ENCODE assay signal across 6 cellular contexts in genomic region chrX:155071694-155072215, GRCh38. TPM values are rescaled to one million over a fixed set of nuclear protein-coding genes. Genes with fewer than 3 reads are reported as not detected.
DNase-seq lines count a peak whose midpoint lies in the region; ATAC-seq, FAIRE-seq and TF ChIP-seq lines count a peak whose summit lies in the region.

No MANE protein-coding gene starts in this region.

- H3K4me2 ChIP-seq in trophoblast cell (ENCODE audit: low read length), result peak overlapping the region; percentile 71

- no peak for DNase-seq in GM12892 (ENCODE audit: insufficient read length)
- DNase-seq in coronary artery (ENCODE audit: low spot score), result peak; percentile 78
- peak; percentile 6 to 33 for DNase-seq in trophoblast cell
- DNase-seq in OCI-M2 (lab: John Stamatoyannopoulos, UW; ENCODE audit: unreplicated experiment), result no peak

- H4K91ac ChIP-seq in trophoblast cell (ENCODE audit: low read depth, low read length), result peak overlapping the region; percentile 63

- H3K4me1 ChIP-seq in trophoblast cell (ENCODE audit: control insufficient read depth in 1 of 2, insufficient read depth in 2 of 2, low read length in 2 of 2), result peaks cover 2 to 3% of the 10 kb centered on the region in 2 experiments

- FAIRE-seq in GM12892 (lab: Jason Lieb, UNC), result peak; percentile 21

- no peak overlapping the region for H3K23ac ChIP-seq in trophoblast cell (ENCODE audit: low read length)

- peaks cover 3% of the 10 kb centered on the region for H3K79me2 ChIP-seq in trophoblast cell (ENCODE audit: control insufficient read depth, insufficient read depth, low read length, poor library complexity)

- H3K18ac ChIP-seq in trophoblast cell (ENCODE audit: low read length), result peak overlapping the region; percentile 52

- H4K12ac ChIP-seq in trophoblast cell (ENCODE audit: low read depth, low read length), result no peak overlapping the region

- peak overlapping the region; percentile 11 for H2BK120ac ChIP-seq in trophoblast cell (ENCODE audit: insufficient read depth, low read length, poor library complexity)

- peak overlapping the region; percentile 87 for H4K8ac ChIP-seq in trophoblast cell (ENCODE audit: low read depth, low read length)

- H2BK12ac ChIP-seq in trophoblast cell (ENCODE audit: low read length), result no peak overlapping the region

- H3K27me3 ChIP-seq in trophoblast cell (ENCODE audit: insufficient read depth, low read length), result no peaks in the 10 kb centered on the region

- H2AK5ac ChIP-seq in trophoblast cell (ENCODE audit: low read length), result no peak overlapping the region

- WGBS in trophoblast cell (ENCODE audit: extremely low coverage, insufficient coverage, insufficient read length), result no CpG with 5 or more reads among the region's 24 CpGs

- H3K14ac ChIP-seq in trophoblast cell (ENCODE audit: low read length), result no peak overlapping the region

- peak overlapping the region; percentile 84 for H3K9ac ChIP-seq in trophoblast cell (ENCODE audit: low read length)

- H3K79me1 ChIP-seq in trophoblast cell (ENCODE audit: low read length), result peaks cover 8% of the 10 kb centered on the region

- TF ChIP-seq POLR2A in GM12892 (IDR thresholded peaks at IDR 0.05; ENCODE audit: low read depth, low read length), result no peak

- H3K9me3 ChIP-seq in trophoblast cell (ENCODE audit: insufficient read depth, low read depth, low read length), result no peaks in the 10 kb centered on the region

- ATAC-seq in HG03442 (IDR thresholded peaks at IDR 0.05; ENCODE audit: unreplicated experiment) (peak; percentile 5), GM18868 (IDR thresholded peaks at IDR 0.05; ENCODE audit: unreplicated experiment) (no peak)

- no peak overlapping the region for H2BK5ac ChIP-seq in trophoblast cell (ENCODE audit: low read depth, low read length, poor library complexity)

- H3K4me3 ChIP-seq in coronary artery, result peak overlapping the region; percentile 80
- H3K4me3 ChIP-seq in trophoblast cell (ENCODE audit: low read depth, low read length), result peak overlapping the region; percentile 91

- peak overlapping the region; percentile 71 for H2AFZ ChIP-seq in trophoblast cell (ENCODE audit: insufficient read depth, low read length, poor library complexity)

- peak overlapping the region; percentile 58 for H3K4ac ChIP-seq in trophoblast cell (ENCODE audit: low read depth, low read length)

- peaks cover 2% of the 10 kb centered on the region in 2 experiments for H3K36me3 ChIP-seq in trophoblast cell (ENCODE audit: control insufficient read depth in 1 of 2, insufficient read depth in 2 of 2, low read length in 2 of 2)

- peak overlapping the region; percentile 15 to 89 for H3K27ac ChIP-seq in coronary artery
- H3K27ac ChIP-seq in trophoblast cell (ENCODE audit: low read depth, low read length), result peak overlapping the region; percentile 20

- TF ChIP-seq CTCF in coronary artery (IDR thresholded peaks at IDR 0.05), result no peak

RNA-seq across cellular contexts. Expression of gene BRCC3, which starts 0.4 kb away (rescaled TPM):
- 26.1 TPM for polyA plus RNA-seq in GM12892 (2012; ENCODE audit: missing spikeins)
- 15.5 and 15.6 TPM in 2 replicates for polyA plus RNA-seq in trophoblast cell (2013)

RNA-seq across cellular contexts. Expression of gene CMC4, which starts 0.8 kb away (rescaled TPM):
- polyA plus RNA-seq in GM12892 (2012; ENCODE audit: missing spikeins), result 14.0 TPM
- polyA plus RNA-seq in trophoblast cell (2013), result 11.3 and 12.8 TPM in 2 replicates

RNA-seq across cellular contexts. Expression of gene MTCP1, which starts 0.8 kb away (rescaled TPM):
- polyA plus RNA-seq in GM12892 (2012; ENCODE audit: missing spikeins), result 63.9 TPM
- polyA plus RNA-seq in trophoblast cell (2013), result 21.9 and 23.6 TPM in 2 replicates

RNA-seq across cellular contexts. Expression of gene FUNDC2, which starts 45.1 kb away (rescaled TPM):
- polyA plus RNA-seq in GM12892 (2012; ENCODE audit: missing spikeins), result 130 TPM
- 37.6 and 39.1 TPM in 2 replicates for polyA plus RNA-seq in trophoblast cell (2013)

RNA-seq across cellular contexts. Expression of gene F8, which starts 49.2 kb away (rescaled TPM):
- 5.3 TPM for polyA plus RNA-seq in GM12892 (2012; ENCODE audit: missing spikeins)
- 0.60 and 0.92 TPM in 2 replicates for polyA plus RNA-seq in trophoblast cell (2013)

Comparison
In these comparisons a context has a peak if more than half of its experiments do, and no peak if none do; other contexts are left out.
1. DNase-seq: peak in coronary artery (single experiment) and trophoblast cell (2 of 2); none in GM12892 (single experiment) and OCI-M2 (single experiment).